In the genomic region with DNA sequence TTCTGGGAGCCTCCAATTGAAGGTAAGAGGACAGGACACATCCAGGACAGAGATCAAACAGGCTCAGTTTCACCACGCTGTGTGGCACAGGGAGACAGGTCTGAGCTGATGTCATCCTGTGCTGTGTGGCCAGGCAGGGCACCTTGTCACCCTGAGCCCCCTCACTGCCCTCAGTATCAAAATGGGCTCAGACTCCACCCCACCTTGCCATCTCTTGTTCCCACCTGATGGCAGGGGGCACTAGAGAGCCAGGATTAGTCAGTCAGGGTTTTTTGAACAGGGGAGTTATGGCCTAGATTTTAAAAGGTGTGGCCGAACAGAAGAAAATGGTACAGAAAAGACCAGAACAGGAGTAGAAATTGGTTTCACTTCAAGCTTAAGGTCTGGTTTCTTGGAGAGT, we compare ENCODE assay signal across 8 cellular contexts.
DNase-seq lines count a peak whose midpoint lies in the region; ATAC-seq, FAIRE-seq and TF ChIP-seq lines count a peak whose summit lies in the region.

No MANE protein-coding gene starts in this region.

- H3K27ac ChIP-seq in DND-41 (ENCODE audit: low read length) (no peak overlapping the region), VCaP (no peak overlapping the region)

- no peak for ATAC-seq in DND-41 (ENCODE audit: insufficient read depth, low read depth)
- ATAC-seq in GM21786 (IDR thresholded peaks at IDR 0.05; ENCODE audit: unreplicated experiment) = no peak
- ATAC-seq in GM21576 (IDR thresholded peaks at IDR 0.05; ENCODE audit: unreplicated experiment) = no peak

- H3K4me2 ChIP-seq in DND-41 (ENCODE audit: insufficient read depth, low read length) = no peak overlapping the region

- H3K9me3 ChIP-seq in DND-41 (ENCODE audit: insufficient read depth, low read length, severe bottlenecking) = no peaks in the 10 kb centered on the region

- peaks cover 14% of the 10 kb centered on the region for H3K79me2 ChIP-seq in DND-41 (ENCODE audit: insufficient read depth, low read length)

- DNase-seq in DND-41 (peak; percentile 57), HTR-8/SVneo (ENCODE audit: insufficient read length, low spot score) (no peak), erythroblast (lab: John Stamatoyannopoulos, UW) (peak; percentile 31 to 54)
- DNase-seq in stimulated activated CD4-positive, alpha-beta T cell treated with anti-CD3 and anti-CD28 coated beads, Interleukin-2, amount 100 ng/mL, for 4 hours (ENCODE audit: low read depth) = peak; percentile 25
- DNase-seq in NK-92 treated with Interleukin-12 subunit alpha and Interleukin-12 subunit beta, amount 100 ng/mL, for 24 hours (lab: John Stamatoyannopoulos, UW) = no peak

- H4K20me1 ChIP-seq in DND-41 (ENCODE audit: insufficient read depth, low read length) = no peaks in the 10 kb centered on the region

- no peaks in the 10 kb centered on the region for H3K27me3 ChIP-seq in DND-41 (ENCODE audit: insufficient read depth, low read length, poor library complexity)

- peaks cover 63% of the 10 kb centered on the region for H3K36me3 ChIP-seq in DND-41 (ENCODE audit: insufficient read depth, low read length)

- FAIRE-seq in HTR-8/SVneo (lab: Jason Lieb, UNC) = peak; percentile 70

- no peak overlapping the region for H3K9ac ChIP-seq in DND-41 (ENCODE audit: low read depth, low read length)

- peak; percentile 67 for TF ChIP-seq CTCF in DND-41 (IDR thresholded peaks at IDR 0.05; ENCODE audit: borderline replicate concordance, extremely low read depth, low read length, poor library complexity, severe bottlenecking)
- peak; percentile 62 for TF ChIP-seq CTCF in VCaP (conservative IDR thresholded peaks at IDR 0.05)

- no peak overlapping the region for H2AFZ ChIP-seq in DND-41 (ENCODE audit: low read depth, low read length)

- H3K4me3 ChIP-seq in DND-41 (ENCODE audit: low read depth in 1 of 2, low read length in 2 of 2) = no peak overlapping the region

- TF ChIP-seq POLR2A in erythroblast (IDR thresholded peaks at IDR 0.05; ENCODE audit: low read length) = no peak

- peaks cover 52% of the 10 kb centered on the region for H3K4me1 ChIP-seq in DND-41 (ENCODE audit: insufficient read depth, low read length)

Comparison
In these comparisons a context has a peak if more than half of its experiments do, and no peak if none do; other contexts are left out.
1. DNase-seq: peak in DND-41 (single experiment), erythroblast (2 of 2) and stimulated activated CD4-positive, alpha-beta T cell treated with anti-CD3 and anti-CD28 coated beads, Interleukin-2, amount 100 ng/mL, for 4 hours (single experiment); none in HTR-8/SVneo (single experiment) and NK-92 treated with Interleukin-12 subunit alpha and Interleukin-12 subunit beta, amount 100 ng/mL, for 24 hours (single experiment).